In the genomic region with DNA sequence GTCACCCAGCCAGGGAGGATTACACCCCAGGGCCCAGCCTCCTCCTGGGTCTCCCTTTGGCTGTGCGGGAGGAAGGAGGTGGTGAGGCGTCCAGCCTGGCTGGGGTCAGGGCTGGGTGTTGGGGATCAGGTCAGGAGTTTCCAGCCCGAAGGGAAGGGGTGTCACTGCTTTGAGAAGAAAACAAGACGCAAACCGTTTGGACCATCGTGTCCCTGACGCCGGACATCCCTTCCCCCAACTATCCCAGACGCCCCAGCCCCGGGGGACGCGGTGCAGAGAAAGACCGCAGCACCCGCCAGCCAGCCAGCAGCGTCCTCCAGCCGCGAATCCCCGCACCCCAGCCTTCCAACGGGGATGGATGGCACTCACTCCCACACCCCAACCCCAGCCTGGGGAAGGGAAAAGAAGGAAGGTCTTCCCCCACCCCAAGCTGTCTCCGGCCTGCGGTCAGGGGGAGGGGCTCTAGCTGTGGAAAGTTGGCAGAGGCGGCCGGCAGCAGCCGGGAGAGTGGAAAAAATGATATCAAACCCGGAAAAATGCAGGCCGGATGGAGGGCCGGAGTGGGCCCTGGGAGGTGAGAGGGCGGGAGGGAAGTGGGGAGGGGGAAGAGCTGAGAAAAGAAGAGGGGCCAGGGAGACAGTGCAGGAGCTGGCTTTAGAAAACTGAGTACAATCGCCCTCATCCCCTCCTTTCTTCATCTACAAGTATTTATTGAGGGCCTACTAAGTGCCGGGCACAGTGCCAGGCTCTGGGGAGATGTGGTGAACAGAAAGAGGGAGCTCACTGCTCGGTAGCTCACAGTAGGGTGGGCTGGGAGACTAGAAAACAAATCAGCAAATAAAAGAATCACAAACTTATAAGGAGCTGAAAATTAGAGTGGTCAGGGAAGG, we compare ENCODE assay signal across 1 cellular context.
TF ChIP-seq lines count a peak whose summit lies in the region.

No MANE protein-coding gene starts in this region.

TF ChIP-seq in K562, 482 proteins besides CTCF, POLR2A, EP300 and RAD21 (continued from another document):
- TF ChIP-seq, protein P1, sequence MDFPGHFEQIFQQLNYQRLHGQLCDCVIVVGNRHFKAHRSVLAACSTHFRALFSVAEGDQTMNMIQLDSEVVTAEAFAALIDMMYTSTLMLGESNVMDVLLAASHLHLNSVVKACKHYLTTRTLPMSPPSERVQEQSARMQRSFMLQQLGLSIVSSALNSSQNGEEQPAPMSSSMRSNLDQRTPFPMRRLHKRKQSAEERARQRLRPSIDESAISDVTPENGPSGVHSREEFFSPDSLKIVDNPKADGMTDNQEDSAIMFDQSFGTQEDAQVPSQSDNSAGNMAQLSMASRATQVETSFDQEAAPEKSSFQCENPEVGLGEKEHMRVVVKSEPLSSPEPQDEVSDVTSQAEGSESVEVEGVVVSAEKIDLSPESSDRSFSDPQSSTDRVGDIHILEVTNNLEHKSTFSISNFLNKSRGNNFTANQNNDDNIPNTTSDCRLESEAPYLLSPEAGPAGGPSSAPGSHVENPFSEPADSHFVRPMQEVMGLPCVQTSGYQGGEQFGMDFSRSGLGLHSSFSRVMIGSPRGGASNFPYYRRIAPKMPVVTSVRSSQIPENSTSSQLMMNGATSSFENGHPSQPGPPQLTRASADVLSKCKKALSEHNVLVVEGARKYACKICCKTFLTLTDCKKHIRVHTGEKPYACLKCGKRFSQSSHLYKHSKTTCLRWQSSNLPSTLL (IDR thresholded peaks at IDR 0.05) = no peak
- no peak for TF ChIP-seq SMARCB1 (IDR thresholded peaks at IDR 0.05; ENCODE audit: insufficient read length, low read depth)
- TF ChIP-seq HNRNPUL1 (IDR thresholded peaks at IDR 0.05; ENCODE audit: low read length) = no peak
- no peak for TF ChIP-seq ZNF408 (CRISPR knock-in tag; IDR thresholded peaks at IDR 0.05; ENCODE audit: low read depth)
- no peak for TF ChIP-seq CXXC5 (CRISPR knock-in tag; IDR thresholded peaks at IDR 0.05)
- no peak for TF ChIP-seq ZNF134 (CRISPR knock-in tag; conservative IDR thresholded peaks at IDR 0.05)
- TF ChIP-seq SRSF3 (IDR thresholded peaks at IDR 0.05; ENCODE audit: insufficient read depth, low read length) = no peak
- TF ChIP-seq, protein P2, sequence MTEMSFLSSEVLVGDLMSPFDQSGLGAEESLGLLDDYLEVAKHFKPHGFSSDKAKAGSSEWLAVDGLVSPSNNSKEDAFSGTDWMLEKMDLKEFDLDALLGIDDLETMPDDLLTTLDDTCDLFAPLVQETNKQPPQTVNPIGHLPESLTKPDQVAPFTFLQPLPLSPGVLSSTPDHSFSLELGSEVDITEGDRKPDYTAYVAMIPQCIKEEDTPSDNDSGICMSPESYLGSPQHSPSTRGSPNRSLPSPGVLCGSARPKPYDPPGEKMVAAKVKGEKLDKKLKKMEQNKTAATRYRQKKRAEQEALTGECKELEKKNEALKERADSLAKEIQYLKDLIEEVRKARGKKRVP (CRISPR knock-in tag; IDR thresholded peaks at IDR 0.05) = no peak
- TF ChIP-seq HDGF (IDR thresholded peaks at IDR 0.05) = no peak
- no peak for TF ChIP-seq NR1H2 (CRISPR knock-in tag; IDR thresholded peaks at IDR 0.05)
- TF ChIP-seq FOXA1 (IDR thresholded peaks at IDR 0.05; ENCODE audit: borderline replicate concordance) = no peak
